Comparison of ENCODE assay signal across 29 cellular contexts in genomic region chr6:25219581-25220249, GRCh38. TPM values are rescaled to one million over a fixed set of nuclear protein-coding genes. Genes with fewer than 3 reads are reported as not detected.
DNase-seq lines count a peak whose midpoint lies in the region; ATAC-seq and TF ChIP-seq lines count a peak whose summit lies in the region.
"Had no signal": no experiment of that assay in that cellular context is flagged by ENCODE, and none has a peak within 500 bp of the region (broad histone marks: within the 10 kb centered on the region; RNA-seq: fewer than 3 reads in every experiment).

No MANE protein-coding gene starts in this region.

- no peaks in the 10 kb centered on the region for H3K4me1 ChIP-seq in breast epithelium
- H3K4me1 ChIP-seq: A549 had no signal

- no TSS peak for BruUV-seq in MCF 10A (replicated peaks; lab: Mats Ljungman, UMichigan)

- H3K27ac Mint-ChIP-seq in MCF 10A (ENCODE audit: low read depth, unreplicated experiment) = peak overlapping the region; percentile 50
- no peak overlapping the region for H3K27ac Mint-ChIP-seq in activated CD8-positive, alpha-beta T cell treated with anti-CD3 and anti-CD28 coated beads, Interleukin-2, amount 10 ng/mL, durations not matched to agents 7 days and 5 days
- H3K27ac Mint-ChIP-seq: activated CD4-positive, alpha-beta T cell treated with anti-CD3 and anti-CD28 coated beads for 36 hours; activated naive CD4-positive, alpha-beta T cell treated with anti-CD3 and anti-CD28 coated beads, Interleukin-2, amount 50 U/mL, for 24 hours; stimulated activated memory B cell treated with anti-CD40 and anti-IgM and Interleukin-4, amounts not matched to agents 10 μg/mL and 1 μg/mL and 100 μg/mL, for 72 hours had no signal

- CTCF ChIA-PET in MCF 10A (lab: Yijun Ruan, JAX) = interaction anchor here (0.5 to 1.0 kb wide), 4 partner anchors 37 to 499 kb away, joined by 4 to 8 read pairs (median 6); no protein-coding TSS in a partner anchor
- CTCF ChIA-PET in activated CD8-positive, alpha-beta T cell treated with anti-CD3 and anti-CD28 coated beads, Interleukin-2, amount 10 ng/mL, durations not matched to agents 7 days and 5 days (lab: Charles Lee) = interaction anchor here (1.5 to 3.1 kb wide), 2 partner anchors 37 to 271 kb away, joined by 3 to 13 read pairs; no protein-coding TSS in a partner anchor

- no peak for ATAC-seq in activated CD8-positive, alpha-beta T cell treated with anti-CD3 and anti-CD28 coated beads, Interleukin-2, amount 10 ng/mL, durations not matched to agents 7 days and 5 days
- ATAC-seq: A549; activated CD4-positive, alpha-beta T cell treated with anti-CD3 and anti-CD28 coated beads for 36 hours; left colon; stimulated activated memory B cell treated with anti-CD40 and anti-IgM and Interleukin-4, amounts not matched to agents 10 μg/mL and 1 μg/mL and 100 μg/mL, for 72 hours had no signal

- H3K27ac ChIP-seq in breast epithelium = no peak overlapping the region
- H3K27ac ChIP-seq in SK-N-MC = 0 out of 2 replicates have a peak overlapping the region, but pooled peaks have one; percentile 20
- H3K27ac ChIP-seq in epithelial cell of prostate = peak overlapping the region; percentile 61
- H3K27ac ChIP-seq: A549, dorsolateral prefrontal cortex, SJSA1, VCaP had no signal

- H3K9me3 ChIP-seq in breast epithelium (no peaks in the 10 kb centered on the region), SK-N-MC (ENCODE audit: low read depth, low read length) (no peaks in the 10 kb centered on the region)
- H3K9me3 ChIP-seq: A549, pancreas, SJSA1 had no signal

- no peak for TF ChIP-seq CTCF in MCF 10A (IDR thresholded peaks at IDR 0.05; ENCODE audit: unreplicated experiment)
- no peak for TF ChIP-seq CTCF in breast epithelium (IDR thresholded peaks at IDR 0.05)

- POLR2A ChIA-PET in MCF 10A (lab: Yijun Ruan, JAX) = interaction anchor here (0.6 to 3.0 kb wide), 13 partner anchors 8 to 1695 kb away, joined by 3 to 27 read pairs (median 3); partner anchors contain the start of gene CARMIL1
- POLR2A ChIA-PET in activated CD8-positive, alpha-beta T cell treated with anti-CD3 and anti-CD28 coated beads, Interleukin-2, amount 10 ng/mL, durations not matched to agents 7 days and 5 days (lab: Charles Lee) = no interaction called here

- intact Hi-C loops in MCF 10A (cut with micrococcal nuclease) (loop anchor here (5.0 kb wide), 1 partner anchor 673 kb away; no protein-coding TSS in a partner anchor), breast epithelium (cut with DNase I; ENCODE audit: low total_unique reads) (no loop called here)

- H3K27me3 ChIP-seq in breast epithelium = no peaks in the 10 kb centered on the region
- H3K27me3 ChIP-seq: dorsolateral prefrontal cortex, pancreas, SJSA1 had no signal

- H3K4me3 ChIP-seq in breast epithelium (no peak overlapping the region), SK-N-MC (no peak overlapping the region)
- H3K4me3 ChIP-seq: A549, dorsolateral prefrontal cortex, pancreas, SJSA1 had no signal

- no peaks in the 10 kb centered on the region for H3K9me3 Mint-ChIP-seq in MCF 10A (ENCODE audit: unreplicated experiment)
- no peaks in the 10 kb centered on the region for H3K9me3 Mint-ChIP-seq in activated CD8-positive, alpha-beta T cell treated with anti-CD3 and anti-CD28 coated beads, Interleukin-2, amount 10 ng/mL, durations not matched to agents 7 days and 5 days (ENCODE audit: insufficient read depth)
- H3K9me3 Mint-ChIP-seq: activated naive CD4-positive, alpha-beta T cell treated with anti-CD3 and anti-CD28 coated beads, Interleukin-2, amount 50 U/mL, for 24 hours; brain; stimulated activated memory B cell treated with anti-CD40 and anti-IgM and Interleukin-4, amounts not matched to agents 10 μg/mL and 1 μg/mL and 100 μg/mL, for 72 hours had no signal

- no peak overlapping the region for H3K4me3 Mint-ChIP-seq in MCF 10A (ENCODE audit: unreplicated experiment)
- no peak overlapping the region for H3K4me3 Mint-ChIP-seq in activated CD8-positive, alpha-beta T cell treated with anti-CD3 and anti-CD28 coated beads, Interleukin-2, amount 10 ng/mL, durations not matched to agents 7 days and 5 days
- H3K4me3 Mint-ChIP-seq: activated CD4-positive, alpha-beta T cell treated with anti-CD3 and anti-CD28 coated beads for 36 hours; activated naive CD4-positive, alpha-beta T cell treated with anti-CD3 and anti-CD28 coated beads, Interleukin-2, amount 50 U/mL, for 24 hours; brain; stimulated activated memory B cell treated with anti-CD40 and anti-IgM and Interleukin-4, amounts not matched to agents 10 μg/mL and 1 μg/mL and 100 μg/mL, for 72 hours had no signal

- H3K27me3 Mint-ChIP-seq in MCF 10A (ENCODE audit: insufficient read depth, unreplicated experiment) = no peaks in the 10 kb centered on the region
- H3K27me3 Mint-ChIP-seq in activated CD8-positive, alpha-beta T cell treated with anti-CD3 and anti-CD28 coated beads, Interleukin-2, amount 10 ng/mL, durations not matched to agents 7 days and 5 days (ENCODE audit: low read depth) = peaks cover 5% of the 10 kb centered on the region

- peaks cover 31% of the 10 kb centered on the region for H3K4me1 Mint-ChIP-seq in MCF 10A (ENCODE audit: insufficient read depth, unreplicated experiment)
- peaks cover 13% of the 10 kb centered on the region for H3K4me1 Mint-ChIP-seq in activated CD8-positive, alpha-beta T cell treated with anti-CD3 and anti-CD28 coated beads, Interleukin-2, amount 10 ng/mL, durations not matched to agents 7 days and 5 days (ENCODE audit: low read depth)

- peaks cover 6% of the 10 kb centered on the region for H3K36me3 Mint-ChIP-seq in MCF 10A (ENCODE audit: insufficient read depth, unreplicated experiment)
- no peaks in the 10 kb centered on the region for H3K36me3 Mint-ChIP-seq in activated CD8-positive, alpha-beta T cell treated with anti-CD3 and anti-CD28 coated beads, Interleukin-2, amount 10 ng/mL, durations not matched to agents 7 days and 5 days (ENCODE audit: low read depth)
- H3K36me3 Mint-ChIP-seq: activated naive CD4-positive, alpha-beta T cell treated with anti-CD3 and anti-CD28 coated beads, Interleukin-2, amount 50 U/mL, for 24 hours; brain; stimulated activated memory B cell treated with anti-CD40 and anti-IgM and Interleukin-4, amounts not matched to agents 10 μg/mL and 1 μg/mL and 100 μg/mL, for 72 hours had no signal

- TF ChIP-seq POLR2A in breast epithelium (IDR thresholded peaks at IDR 0.05) = no peak

- H3K9ac ChIP-seq in SK-N-MC (ENCODE audit: insufficient read length) = no peak overlapping the region

- H3K36me3 ChIP-seq in breast epithelium (no peaks in the 10 kb centered on the region), SK-N-MC (ENCODE audit: insufficient read depth, low read length) (no peaks in the 10 kb centered on the region)
- H3K36me3 ChIP-seq: pancreas, SJSA1 had no signal

- peak; percentile 14 for DNase-seq in MCF 10A (ENCODE audit: unreplicated experiment)
- DNase-seq in breast epithelium (ENCODE audit: low spot score in 2 of 2) = no peak
- DNase-seq in SK-N-MC (ENCODE audit: low read depth, low spot score) = no peak
- no peak for DNase-seq in epithelial cell of prostate (ENCODE audit: low read depth, low spot score)
- DNase-seq in activated CD8-positive, alpha-beta T cell treated with anti-CD3 and anti-CD28 coated beads, Interleukin-2, amount 10 ng/mL, durations not matched to agents 7 days and 5 days = no peak
- no peak for DNase-seq in NCI-H1048 (lab: John Stamatoyannopoulos, UW)
- DNase-seq in HT-29 (ENCODE audit: low spot score) = no peak
- DNase-seq in EL = no peak
- DNase-seq: activated CD4-positive, alpha-beta T cell treated with anti-CD3 and anti-CD28 coated beads for 36 hours; activated CD8-positive, alpha-beta memory T cell treated with anti-CD3 and anti-CD28 coated beads for 24 hours; activated T-cell treated with anti-CD3 and anti-CD28 coated beads for 4 hours; amniotic stem cell; Calu3; DMS79; dorsolateral prefrontal cortex; GF-D8; hippocampal formation; KBM-7; left colon; NCI-H1417 treated with DMSO at 0.1 percent for 48 hours; NCI-H2081 treated with DMSO at 0.1 percent for 48 hours; NCI-H345; pancreas had no signal

RNA-seq across cellular contexts. Expression of gene CARMIL1, which starts 59.5 kb away (rescaled TPM):
- total RNA-seq in MCF 10A (2022) = 23.0 and 25.2 TPM in 2 replicates
- total RNA-seq in breast epithelium = 10 to 100 TPM; 23.6 to 53.0 (median 33.5) TPM
- total RNA-seq in activated CD8-positive, alpha-beta T cell treated with anti-CD3 and anti-CD28 coated beads, Interleukin-2, amount 10 ng/mL, durations not matched to agents 7 days and 5 days = 1 to 10 TPM; 4.6 to 4.8 TPM
- total RNA-seq in HT-29 (2014; rRNA removed; shearing (Covaris generic)) = 16.8 and 17.6 TPM in 2 replicates

Comparison
In these comparisons a context has a peak if more than half of its experiments do, and no peak if none do; other contexts are left out.
1. H3K27ac ChIP-seq: peak in SK-N-MC (single experiment) and epithelial cell of prostate (single experiment); none in breast epithelium (0 of 2).